24 cellular contexts compared by ENCODE assay signal in genomic region chr1:237045278-237046016, GRCh38. TPM values are rescaled to one million over a fixed set of nuclear protein-coding genes. Genes with fewer than 3 reads are reported as not detected.
DNase-seq lines count a peak whose midpoint lies in the region; ATAC-seq and TF ChIP-seq lines count a peak whose summit lies in the region.
"Had no signal": no experiment of that assay in that cellular context is flagged by ENCODE, and none has a peak within 500 bp of the region (broad histone marks: within the 10 kb centered on the region; RNA-seq: fewer than 3 reads in every experiment).

No MANE protein-coding gene starts in this region.

- DNase-seq in NCI-H345 (lab: John Stamatoyannopoulos, UW) (peak; percentile 26), NCI-H345 treated with DMSO at 0.1 percent for 48 hours (lab: John Stamatoyannopoulos, UW; ENCODE audit: unreplicated experiment) (no peak), H9 (no peak), OCI-LY7 (ENCODE audit: low spot score) (no peak), DMS53 treated with DMSO at 0.1 percent for 48 hours (lab: John Stamatoyannopoulos, UW; ENCODE audit: unreplicated experiment) (no peak), NCI-H1436 treated with DMSO at 0.1 percent for 48 hours (lab: John Stamatoyannopoulos, UW) (no peak)
- DNase-seq: activated CD4-positive, alpha-beta T cell treated with anti-CD3 and anti-CD28 coated beads for 4 hours; activated CD8-positive, alpha-beta memory T cell treated with anti-CD3 and anti-CD28 coated beads, Interleukin-2, amount 50 U/mL, for 4 hours; activated effector memory CD4-positive, alpha-beta T cell treated with Interleukin-2 at 50 U/mL for 16 hours; BE2C; COR-L47; dermis blood vessel endothelial cell; foreskin keratinocyte; NCI-H2107; stimulated activated CD4-positive, alpha-beta T cell treated with anti-CD3 and anti-CD28 coated beads, Interleukin-12 subunit alpha, Interleukin-12 subunit beta, amount 100 ng/mL, for 4 hours had no signal

- no peak overlapping the region for H3K18ac ChIP-seq in H9 (ENCODE audit: insufficient read length, low read depth, low read length)

- BruUV-seq in OCI-LY7 (replicated peaks; lab: Mats Ljungman, UMichigan): no TSS peak

- no peaks in the 10 kb centered on the region for H3K79me1 ChIP-seq in H9 (ENCODE audit: insufficient read depth, low read depth, low read length, poor library complexity, severe bottlenecking)

- no peak overlapping the region for H3K56ac ChIP-seq in H9 (ENCODE audit: insufficient read length, low read depth, low read length)

- H4K20me1 ChIP-seq in H9 (ENCODE audit: control insufficient read depth, insufficient read depth, insufficient read length) (no peaks in the 10 kb centered on the region), OCI-LY7 (ENCODE audit: insufficient read depth, low read length) (no peaks in the 10 kb centered on the region)

- no peaks in the 10 kb centered on the region for H3K36me3 ChIP-seq in OCI-LY7 (ENCODE audit: insufficient read depth, low read length)
- H3K36me3 ChIP-seq in iPS-18a (ENCODE audit: control insufficient read depth, low read depth, low read length): no peaks in the 10 kb centered on the region
- H3K36me3 ChIP-seq: BE2C, HAP-1, vagina had no signal

- H2AFZ ChIP-seq in H9 (ENCODE audit: low read length) (no peak overlapping the region), OCI-LY7 (ENCODE audit: low read length) (no peak overlapping the region)

- peaks cover 31 to 34% of the 10 kb centered on the region in 2 experiments for H3K4me1 Mint-ChIP-seq in H9

- H3K9ac ChIP-seq in H9 (ENCODE audit: extremely low read depth, insufficient read length, low read length) (no peak overlapping the region), iPS-18a (ENCODE audit: low read length) (no peak overlapping the region)

- peak overlapping the region in 1 of 2 experiments; percentile 18; a peak in 3 of 5 replicates for H3K4me3 Mint-ChIP-seq in H9
- H3K4me3 Mint-ChIP-seq: IgD-negative memory B cell had no signal

- no peak overlapping the region for H3K27ac ChIP-seq in H9 (ENCODE audit: insufficient read length, low read depth, low read length)
- no peak overlapping the region for H3K27ac ChIP-seq in OCI-LY7 (ENCODE audit: low read depth, low read length, poor library complexity, severe bottlenecking)
- H3K27ac ChIP-seq in iPS-18a (ENCODE audit: low read length): no peak overlapping the region
- H3K27ac ChIP-seq: foreskin keratinocyte, RWPE1, vagina had no signal

- H3K9me3 ChIP-seq in H9 (ENCODE audit: control insufficient read depth, low read depth, low read length): no peaks in the 10 kb centered on the region
- no peaks in the 10 kb centered on the region for H3K9me3 ChIP-seq in OCI-LY7 (ENCODE audit: low read length)
- no peaks in the 10 kb centered on the region for H3K9me3 ChIP-seq in iPS-18a (ENCODE audit: control insufficient read depth, low read depth, low read length)
- H3K9me3 ChIP-seq: BE2C, HAP-1, vagina had no signal

- H2BK15ac ChIP-seq in H9 (ENCODE audit: low read depth, low read length): no peak overlapping the region

- WGBS in H9 (ENCODE audit: extremely low coverage, insufficient read length, low lambda C conversion rate): no CpG with 5 or more reads among the region's 3 CpGs

- no peak overlapping the region for H3K23ac ChIP-seq in H9 (ENCODE audit: insufficient read length, low read depth, low read length)

- no peaks in the 10 kb centered on the region for H3K9me2 ChIP-seq in OCI-LY7 (ENCODE audit: insufficient read depth, low read length)

- peaks cover 9% of the 10 kb centered on the region; the same call in 1 of the 2 replicates for H3K4me1 ChIP-seq in H9 (ENCODE audit: insufficient read depth, low read length)
- no peaks in the 10 kb centered on the region for H3K4me1 ChIP-seq in OCI-LY7 (ENCODE audit: insufficient read depth, low read length, poor library complexity, severe bottlenecking)
- peaks cover 53% of the 10 kb centered on the region for H3K4me1 ChIP-seq in iPS-18a (ENCODE audit: control insufficient read depth, low read depth, low read length)
- H3K4me1 ChIP-seq: BE2C, foreskin keratinocyte, HAP-1 had no signal

- no peak overlapping the region for H4K91ac ChIP-seq in H9 (ENCODE audit: insufficient read length, low read depth, low read length)

- TF ChIP-seq CTCF in H9 (conservative IDR thresholded peaks at IDR 0.05) (peak; percentile 56), OCI-LY7 (conservative IDR thresholded peaks at IDR 0.05; ENCODE audit: low read length) (peak; percentile 24; the same call in 1 of the 2 replicates)

- no peak overlapping the region for H4K5ac ChIP-seq in H9 (ENCODE audit: insufficient read length, low read depth, low read length)

- no peak overlapping the region for H3K4ac ChIP-seq in H9 (ENCODE audit: low read depth, low read length)

- no peak overlapping the region for H2BK120ac ChIP-seq in H9 (ENCODE audit: low read depth, low read length, poor library complexity, severe bottlenecking)

- no peak for ATAC-seq in GM19463 (IDR thresholded peaks at IDR 0.05; ENCODE audit: unreplicated experiment)
- ATAC-seq: foreskin keratinocyte had no signal

- no peak overlapping the region for H2BK12ac ChIP-seq in H9 (ENCODE audit: insufficient read length, low read depth, low read length)

- no peak overlapping the region for H2BK20ac ChIP-seq in H9 (ENCODE audit: low read depth, low read length, poor library complexity, severe bottlenecking)

- no peak overlapping the region for H3T11ph ChIP-seq in H9 (ENCODE audit: low read length)

- intact Hi-C loops in OCI-LY7 (cut with micrococcal nuclease; ENCODE audit: unreplicated experiment): no loop called here

- no peaks in the 10 kb centered on the region; a peak in 2 of 5 replicates for H3K9me3 Mint-ChIP-seq in H9
- H3K9me3 Mint-ChIP-seq: IgD-negative memory B cell had no signal

- CTCF ChIA-PET in OCI-LY7 (lab: Charles Lee; ENCODE audit: unreplicated experiment): no interaction called here

- peaks cover 37% of the 10 kb centered on the region for H3K27me3 Mint-ChIP-seq in H9 (ENCODE audit: low read depth)

- POLR2A ChIA-PET in OCI-LY7 (lab: Charles Lee): interaction anchor here (0.8 kb wide), 1 partner anchor 152 kb away, joined by 4 read pairs; no protein-coding TSS in a partner anchor

- H3K36me3 Mint-ChIP-seq in H9 (ENCODE audit: insufficient read depth in 1 of 3, low read depth in 3 of 3): peaks cover 0 to 7% (median 4%) of the 10 kb centered on the region in 3 experiments; a peak in 1 of 7 replicates
- H3K36me3 Mint-ChIP-seq: IgD-negative memory B cell had no signal

- peaks cover 18% of the 10 kb centered on the region; the same call in 1 of the 2 replicates for H3K27me3 ChIP-seq in H9 (ENCODE audit: insufficient read depth, low read length)
- H3K27me3 ChIP-seq in iPS-18a (ENCODE audit: control insufficient read depth, insufficient read depth, low read length): peaks cover 41% of the 10 kb centered on the region
- H3K27me3 ChIP-seq: vagina had no signal

- H2BK5ac ChIP-seq in H9 (ENCODE audit: insufficient read length, low read length): no peak overlapping the region

- no peak overlapping the region for H2AK5ac ChIP-seq in H9 (ENCODE audit: insufficient read length, low read length)

- no peaks in the 10 kb centered on the region; the same call in 1 of the 2 replicates for H3K79me2 ChIP-seq in H9 (ENCODE audit: insufficient read depth, low read length)
- no peaks in the 10 kb centered on the region for H3K79me2 ChIP-seq in OCI-LY7 (ENCODE audit: insufficient read depth, low read depth, low read length)

- no peak overlapping the region; a peak in 2 of 7 replicates for H3K27ac Mint-ChIP-seq in H9
- H3K27ac Mint-ChIP-seq: IgD-negative memory B cell had no signal

- peaks cover 16% of the 10 kb centered on the region for H3K23me2 ChIP-seq in H9 (ENCODE audit: insufficient read length, low read depth, low read length, poor library complexity, severe bottlenecking)

- H4K8ac ChIP-seq in H9 (replicated peaks; ENCODE audit: insufficient read length, low read depth, low read length): no peak overlapping the region

- H3K4me3 ChIP-seq in OCI-LY7 (ENCODE audit: low read depth, low read length, poor library complexity, severe bottlenecking) (no peak overlapping the region), iPS-18a (ENCODE audit: low read length) (peak overlapping the region; percentile 64)
- H3K4me3 ChIP-seq: HAP-1, vagina had no signal

- H3K14ac ChIP-seq in H9 (ENCODE audit: insufficient read depth, low read length): no peak overlapping the region

- H3K4me2 ChIP-seq in H9 (ENCODE audit: insufficient read depth, insufficient read length, low read length) (peak overlapping the region; percentile 28), OCI-LY7 (ENCODE audit: low read length) (no peak overlapping the region)

RNA-seq across cellular contexts. Expression of gene RYR2, which starts 3.5 kb away (rescaled TPM):
- total RNA-seq in H9 (2021) (3.3 and 3.4 TPM in 2 replicates), OCI-LY7 (2022) (not detected in 2 replicates)
- total RNA-seq in OCI-LY7 (2014; rRNA removed; shearing (Covaris generic)): not detected in 2 replicates
- total RNA-seq: bronchial epithelial cell, foreskin keratinocyte had no signal

RNA-seq across cellular contexts. Expression of gene MT1HL1, which starts 41.2 kb away (rescaled TPM):
- total RNA-seq in H9 (2021) (not detected in 2 replicates), OCI-LY7 (2022) (not detected in 2 replicates)
- total RNA-seq in OCI-LY7 (2014; rRNA removed; shearing (Covaris generic)): not detected in 2 replicates
- total RNA-seq: bronchial epithelial cell, dermis blood vessel endothelial cell, foreskin keratinocyte, mononuclear cell, subcutaneous adipose tissue, vagina had no signal
